Comparison of ENCODE assay signal across 12 cellular contexts in genomic region chr2:158781562-158781961, GRCh38. TPM values are rescaled to one million over a fixed set of nuclear protein-coding genes. Genes with fewer than 3 reads are reported as not detected.
A peak's percentile ranks its signal among the peaks of the same experiment; 100 is the strongest.
DNase-seq lines count a peak whose midpoint lies in the region; ATAC-seq and TF ChIP-seq lines count a peak whose summit lies in the region.
"Had no signal": no experiment of that assay in that cellular context is flagged by ENCODE, and none has a peak within 500 bp of the region (broad histone marks: within the 10 kb centered on the region; RNA-seq: fewer than 3 reads in every experiment).

No MANE protein-coding gene starts in this region.

- H3K4me1 ChIP-seq in ascending aorta (peaks cover 3 to 32% of the 10 kb centered on the region in 2 donors), foreskin keratinocyte (peaks cover 26% of the 10 kb centered on the region), prostate gland (replicated peaks) (no peaks in the 10 kb centered on the region)

- H3K4me3 ChIP-seq in ascending aorta (no peak overlapping the region), skeletal muscle cell (ENCODE audit: low read depth, low read length) (no peak overlapping the region), prostate gland (no peak overlapping the region)

- H3K27me3 Mint-ChIP-seq in activated CD4-positive, alpha-beta T cell treated with anti-CD3 and anti-CD28 coated beads for 36 hours: peaks cover 12% of the 10 kb centered on the region

- 72% methylated on average over 2 of the region's 2 CpGs for WGBS in prostate gland

- H3K27ac ChIP-seq in ascending aorta: peak overlapping the region; percentile 32 to 34
- peak overlapping the region; percentile 51 for H3K27ac ChIP-seq in foreskin keratinocyte
- no peak overlapping the region for H3K27ac ChIP-seq in prostate gland

- H3K27ac Mint-ChIP-seq in activated CD4-positive, alpha-beta T cell treated with anti-CD3 and anti-CD28 coated beads for 36 hours: no peak overlapping the region

- H3K4me3 Mint-ChIP-seq in activated CD4-positive, alpha-beta T cell treated with anti-CD3 and anti-CD28 coated beads for 36 hours: no peak overlapping the region

- POLR2A ChIA-PET in activated CD4-positive, alpha-beta T cell treated with anti-CD3 and anti-CD28 coated beads for 36 hours (lab: Charles Lee): no interaction called here

- no peaks in the 10 kb centered on the region for H3K36me3 ChIP-seq in ascending aorta
- no peaks in the 10 kb centered on the region for H3K36me3 ChIP-seq in prostate gland

- intact Hi-C loops in ascending aorta (cut with DNase I) (loop anchor here (5.0 kb wide), 2 partner anchors 61 to 406 kb away; no protein-coding TSS in a partner anchor), prostate gland (cut with DNase I) (no loop called here)
- intact Hi-C loops in activated CD4-positive, alpha-beta T cell treated with anti-CD3 and anti-CD28 coated beads for 36 hours (cut with DNase I, micrococcal nuclease): no loop called here

- ATAC-seq in foreskin keratinocyte (peak; percentile 82), GM21528 (IDR thresholded peaks at IDR 0.05; ENCODE audit: low FRiP score, unreplicated experiment) (no peak), GM21390 (IDR thresholded peaks at IDR 0.05; ENCODE audit: unreplicated experiment) (no peak)
- no peak for ATAC-seq in activated CD4-positive, alpha-beta T cell treated with anti-CD3 and anti-CD28 coated beads for 36 hours

- DNase-seq in GM04503 (ENCODE audit: low read depth) (peak; percentile 23), ascending aorta (ENCODE audit: low spot score in 2 of 2) (no peak), foreskin keratinocyte (peak; percentile 64 to 88), skeletal muscle cell (ENCODE audit: low read depth) (peak; percentile 53), prostate gland (ENCODE audit: low spot score) (no peak)
- no peak for DNase-seq in activated CD4-positive, alpha-beta T cell treated with anti-CD3 and anti-CD28 coated beads for 36 hours
- DNase-seq: NCI-H2081 treated with DMSO at 0.1 percent for 48 hours; stimulated activated CD4-positive, alpha-beta T cell treated with anti-CD3 and anti-CD28 coated beads, Interleukin-4, amount 100 ng/mL, for 24 hours; substantia nigra; T1000 had no signal

- H3K27me3 ChIP-seq in ascending aorta (no peaks in the 10 kb centered on the region), foreskin keratinocyte (no peaks in the 10 kb centered on the region), prostate gland (replicated peaks; ENCODE audit: insufficient read depth) (no peaks in the 10 kb centered on the region)

- H3K36me3 Mint-ChIP-seq in activated CD4-positive, alpha-beta T cell treated with anti-CD3 and anti-CD28 coated beads for 36 hours (ENCODE audit: low read depth): no peaks in the 10 kb centered on the region

- no peaks in the 10 kb centered on the region for H3K9me3 ChIP-seq in ascending aorta
- no peaks in the 10 kb centered on the region for H3K9me3 ChIP-seq in prostate gland

- H3K4me1 Mint-ChIP-seq in activated CD4-positive, alpha-beta T cell treated with anti-CD3 and anti-CD28 coated beads for 36 hours: no peaks in the 10 kb centered on the region

- no peak for TF ChIP-seq POLR2A in prostate gland (IDR thresholded peaks at IDR 0.05)

- H3K9me3 Mint-ChIP-seq in activated CD4-positive, alpha-beta T cell treated with anti-CD3 and anti-CD28 coated beads for 36 hours (ENCODE audit: low read depth): no peaks in the 10 kb centered on the region

- TF ChIP-seq CTCF in ascending aorta (IDR thresholded peaks at IDR 0.05) (no peak), foreskin keratinocyte (conservative IDR thresholded peaks at IDR 0.05) (no peak), prostate gland (IDR thresholded peaks at IDR 0.05) (no peak)

- CTCF ChIA-PET in activated CD4-positive, alpha-beta T cell treated with anti-CD3 and anti-CD28 coated beads for 36 hours (lab: Charles Lee): no interaction called here

RNA-seq across cellular contexts. Expression of gene DAPL1, which starts 13.6 kb away (rescaled TPM):
- not detected for total RNA-seq in ascending aorta
- 0.39 TPM in 1 of 2 replicates, not detected in the other for total RNA-seq in foreskin keratinocyte
- 0.27 and 0.56 TPM in 2 replicates for polyA plus RNA-seq in foreskin keratinocyte
- 10 to 100 TPM in 1 of 2 donors, not detected in 1; 19.0 TPM for total RNA-seq in prostate gland
- total RNA-seq in activated CD4-positive, alpha-beta T cell treated with anti-CD3 and anti-CD28 coated beads for 36 hours: not detected

Comparison
In these comparisons a context has a peak if more than half of its experiments do, and no peak if none do; other contexts are left out.
1. DNase-seq: peak in GM04503 (single experiment), foreskin keratinocyte (2 of 2) and skeletal muscle cell (single experiment); none in ascending aorta (0 of 2), prostate gland (single experiment) and activated CD4-positive, alpha-beta T cell treated with anti-CD3 and anti-CD28 coated beads for 36 hours (single experiment).
2. H3K27ac ChIP-seq: peak in ascending aorta (2 of 2) and foreskin keratinocyte (single experiment); none in prostate gland (0 of 2).